ENCODE assay signal across 8 cellular contexts in genomic region chr22:17172172-17172833, GRCh38. TPM values are rescaled to one million over a fixed set of nuclear protein-coding genes. Genes with fewer than 3 reads are reported as not detected.
A peak's percentile ranks its signal among the peaks of the same experiment; 100 is the strongest.
DNase-seq lines count a peak whose midpoint lies in the region; ATAC-seq and TF ChIP-seq lines count a peak whose summit lies in the region.

No MANE protein-coding gene starts in this region.

- no peak for ATAC-seq in stimulated activated naive B cell treated with anti-CD40 and anti-IgM and Interleukin-4, amounts not matched to agents 10 μg/mL and 1 μg/mL and 100 μg/mL, for 72 hours (replicated peaks)
- no peak for ATAC-seq in GM21723 (IDR thresholded peaks at IDR 0.05; ENCODE audit: unreplicated experiment)

- intact Hi-C loops in ascending aorta (cut with DNase I) = loop anchor here (5.0 kb wide), 3 partner anchors 50 to 465 kb away; partner anchors contain the start of genes BCL2L13 and TMEM121B

- H3K27ac ChIP-seq in ascending aorta = peak overlapping the region; percentile 93 to 98

- DNase-seq in T-helper 1 cell (no peak), ascending aorta (ENCODE audit: low spot score in 2 of 2) (no peak), iPS-NIHi11 (ENCODE audit: low spot score) (peak; percentile 56), NCI-H1930 (lab: John Stamatoyannopoulos, UW) (no peak), NCI-H2081 treated with DMSO at 0.1 percent for 48 hours (lab: John Stamatoyannopoulos, UW) (no peak)
- DNase-seq in stimulated activated naive B cell treated with anti-CD40 and anti-IgM and Interleukin-4, amounts not matched to agents 10 μg/mL and 1 μg/mL and 100 μg/mL, for 72 hours = no peak

- H3K27ac Mint-ChIP-seq in T-helper 1 cell treated with Interleukin-12 subunit alpha and Interleukin-12 subunit beta and Interleukin-4 antibody, amounts not matched to agents 30 μg/mL and 1 μg/mL, for 36 hours = no peak overlapping the region
- peak overlapping the region; percentile 80 for H3K27ac Mint-ChIP-seq in stimulated activated naive B cell treated with anti-CD40 and anti-IgM and Interleukin-4, amounts not matched to agents 10 μg/mL and 1 μg/mL and 100 μg/mL, for 72 hours

- no peaks in the 10 kb centered on the region for H3K36me3 Mint-ChIP-seq in T-helper 1 cell treated with Interleukin-12 subunit alpha and Interleukin-12 subunit beta and Interleukin-4 antibody, amounts not matched to agents 30 μg/mL and 1 μg/mL, for 36 hours (ENCODE audit: low read depth)
- no peaks in the 10 kb centered on the region for H3K36me3 Mint-ChIP-seq in stimulated activated naive B cell treated with anti-CD40 and anti-IgM and Interleukin-4, amounts not matched to agents 10 μg/mL and 1 μg/mL and 100 μg/mL, for 72 hours

- H3K27me3 ChIP-seq in ascending aorta = no peaks in the 10 kb centered on the region

- H3K4me1 Mint-ChIP-seq in T-helper 1 cell treated with Interleukin-12 subunit alpha and Interleukin-12 subunit beta and Interleukin-4 antibody, amounts not matched to agents 30 μg/mL and 1 μg/mL, for 36 hours (ENCODE audit: low read depth) = peaks cover 7% of the 10 kb centered on the region
- peaks cover 4 to 13% of the 10 kb centered on the region in 2 donors for H3K4me1 Mint-ChIP-seq in stimulated activated naive B cell treated with anti-CD40 and anti-IgM and Interleukin-4, amounts not matched to agents 10 μg/mL and 1 μg/mL and 100 μg/mL, for 72 hours

- H3K27me3 Mint-ChIP-seq in T-helper 1 cell treated with Interleukin-12 subunit alpha and Interleukin-12 subunit beta and Interleukin-4 antibody, amounts not matched to agents 30 μg/mL and 1 μg/mL, for 36 hours (ENCODE audit: low read depth) = peaks cover 16% of the 10 kb centered on the region
- H3K27me3 Mint-ChIP-seq in stimulated activated naive B cell treated with anti-CD40 and anti-IgM and Interleukin-4, amounts not matched to agents 10 μg/mL and 1 μg/mL and 100 μg/mL, for 72 hours = no peaks in the 10 kb centered on the region

- no peaks in the 10 kb centered on the region for H3K36me3 ChIP-seq in ascending aorta

- peak overlapping the region; percentile 51 for H3K4me3 Mint-ChIP-seq in T-helper 1 cell treated with Interleukin-12 subunit alpha and Interleukin-12 subunit beta and Interleukin-4 antibody, amounts not matched to agents 30 μg/mL and 1 μg/mL, for 36 hours
- H3K4me3 Mint-ChIP-seq in stimulated activated naive B cell treated with anti-CD40 and anti-IgM and Interleukin-4, amounts not matched to agents 10 μg/mL and 1 μg/mL and 100 μg/mL, for 72 hours = peak overlapping the region; percentile 83 to 90

- no peaks in the 10 kb centered on the region for H3K9me3 Mint-ChIP-seq in T-helper 1 cell treated with Interleukin-12 subunit alpha and Interleukin-12 subunit beta and Interleukin-4 antibody, amounts not matched to agents 30 μg/mL and 1 μg/mL, for 36 hours
- H3K9me3 Mint-ChIP-seq in stimulated activated naive B cell treated with anti-CD40 and anti-IgM and Interleukin-4, amounts not matched to agents 10 μg/mL and 1 μg/mL and 100 μg/mL, for 72 hours = no peaks in the 10 kb centered on the region

- H3K4me3 ChIP-seq in ascending aorta = peak overlapping the region; percentile 78 to 92

- no peak for TF ChIP-seq CTCF in ascending aorta (IDR thresholded peaks at IDR 0.05)

- H3K9me3 ChIP-seq in ascending aorta = no peaks in the 10 kb centered on the region

- H3K4me1 ChIP-seq in ascending aorta = peaks cover 0 to 10% of the 10 kb centered on the region in 2 donors

RNA-seq across cellular contexts. Expression of gene HDHD5, which starts 13.2 kb away (rescaled TPM):
- total RNA-seq in ascending aorta = 55.8 TPM

RNA-seq across cellular contexts. Expression of gene ADA2, which starts 46.9 kb away (rescaled TPM):
- not detected for total RNA-seq in ascending aorta

RNA-seq across cellular contexts. Expression of gene TMEM121B, which starts 51.1 kb away (rescaled TPM):
- 0.11 TPM for total RNA-seq in ascending aorta
